In the genomic region with DNA sequence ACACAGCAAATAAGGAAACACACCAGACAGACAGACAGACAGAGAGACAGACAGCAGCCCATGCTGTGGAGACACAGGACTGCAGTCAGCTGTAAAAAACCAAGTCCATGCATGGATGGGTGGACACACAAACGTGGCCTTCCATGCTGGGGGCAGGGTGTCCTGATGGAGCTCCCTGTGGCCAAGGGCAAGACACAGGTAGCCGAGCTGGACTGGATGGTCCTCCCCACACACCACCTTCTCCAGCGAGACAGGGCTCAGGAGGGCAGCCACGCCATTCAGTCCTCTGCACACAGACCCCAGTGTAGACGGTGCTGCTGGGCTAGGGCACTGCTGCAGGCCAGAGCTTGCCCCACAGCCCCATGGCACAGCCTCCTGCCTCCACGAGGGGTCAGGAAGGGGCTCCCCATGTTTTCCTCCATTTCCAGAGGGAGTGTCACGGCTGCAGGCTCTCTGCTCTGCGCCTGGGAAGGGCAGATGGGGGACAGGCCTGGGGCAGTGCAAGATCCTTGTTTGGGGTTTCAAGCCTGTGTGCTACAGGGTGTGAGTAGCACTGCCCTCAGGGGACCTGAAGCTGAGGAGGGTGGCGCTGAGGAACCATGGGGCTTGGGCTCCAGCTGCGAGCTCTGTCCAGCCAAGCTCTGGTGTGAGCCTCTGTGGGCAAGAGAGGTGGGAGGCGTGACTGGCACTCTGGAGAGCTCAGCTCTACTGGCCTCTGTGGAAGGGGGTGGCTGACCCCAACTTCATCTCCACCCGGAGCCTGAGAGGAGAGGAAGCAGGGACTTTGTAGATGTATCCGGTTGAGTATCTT, we compare ENCODE assay signal across 1 cellular context.
TF ChIP-seq lines count a peak whose summit lies in the region.

No MANE protein-coding gene starts in this region.

TF ChIP-seq in SK-N-SH, 30 proteins besides CTCF, POLR2A, EP300 and RAD21 (continued from another document):
- TF ChIP-seq, protein P1, sequence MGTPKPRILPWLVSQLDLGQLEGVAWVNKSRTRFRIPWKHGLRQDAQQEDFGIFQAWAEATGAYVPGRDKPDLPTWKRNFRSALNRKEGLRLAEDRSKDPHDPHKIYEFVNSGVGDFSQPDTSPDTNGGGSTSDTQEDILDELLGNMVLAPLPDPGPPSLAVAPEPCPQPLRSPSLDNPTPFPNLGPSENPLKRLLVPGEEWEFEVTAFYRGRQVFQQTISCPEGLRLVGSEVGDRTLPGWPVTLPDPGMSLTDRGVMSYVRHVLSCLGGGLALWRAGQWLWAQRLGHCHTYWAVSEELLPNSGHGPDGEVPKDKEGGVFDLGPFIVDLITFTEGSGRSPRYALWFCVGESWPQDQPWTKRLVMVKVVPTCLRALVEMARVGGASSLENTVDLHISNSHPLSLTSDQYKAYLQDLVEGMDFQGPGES (IDR thresholded peaks at IDR 0.05; ENCODE audit: low read depth, low read length): no peak
- TF ChIP-seq YY1 (IDR thresholded peaks at IDR 0.05; ENCODE audit: low read depth): no peak
- TF ChIP-seq MEF2A (IDR thresholded peaks at IDR 0.05; ENCODE audit: borderline replicate concordance, low read depth): no peak
- no peak for TF ChIP-seq ZBTB33 (IDR thresholded peaks at IDR 0.05; ENCODE audit: borderline replicate concordance, low read depth)
- TF ChIP-seq, protein P2, sequence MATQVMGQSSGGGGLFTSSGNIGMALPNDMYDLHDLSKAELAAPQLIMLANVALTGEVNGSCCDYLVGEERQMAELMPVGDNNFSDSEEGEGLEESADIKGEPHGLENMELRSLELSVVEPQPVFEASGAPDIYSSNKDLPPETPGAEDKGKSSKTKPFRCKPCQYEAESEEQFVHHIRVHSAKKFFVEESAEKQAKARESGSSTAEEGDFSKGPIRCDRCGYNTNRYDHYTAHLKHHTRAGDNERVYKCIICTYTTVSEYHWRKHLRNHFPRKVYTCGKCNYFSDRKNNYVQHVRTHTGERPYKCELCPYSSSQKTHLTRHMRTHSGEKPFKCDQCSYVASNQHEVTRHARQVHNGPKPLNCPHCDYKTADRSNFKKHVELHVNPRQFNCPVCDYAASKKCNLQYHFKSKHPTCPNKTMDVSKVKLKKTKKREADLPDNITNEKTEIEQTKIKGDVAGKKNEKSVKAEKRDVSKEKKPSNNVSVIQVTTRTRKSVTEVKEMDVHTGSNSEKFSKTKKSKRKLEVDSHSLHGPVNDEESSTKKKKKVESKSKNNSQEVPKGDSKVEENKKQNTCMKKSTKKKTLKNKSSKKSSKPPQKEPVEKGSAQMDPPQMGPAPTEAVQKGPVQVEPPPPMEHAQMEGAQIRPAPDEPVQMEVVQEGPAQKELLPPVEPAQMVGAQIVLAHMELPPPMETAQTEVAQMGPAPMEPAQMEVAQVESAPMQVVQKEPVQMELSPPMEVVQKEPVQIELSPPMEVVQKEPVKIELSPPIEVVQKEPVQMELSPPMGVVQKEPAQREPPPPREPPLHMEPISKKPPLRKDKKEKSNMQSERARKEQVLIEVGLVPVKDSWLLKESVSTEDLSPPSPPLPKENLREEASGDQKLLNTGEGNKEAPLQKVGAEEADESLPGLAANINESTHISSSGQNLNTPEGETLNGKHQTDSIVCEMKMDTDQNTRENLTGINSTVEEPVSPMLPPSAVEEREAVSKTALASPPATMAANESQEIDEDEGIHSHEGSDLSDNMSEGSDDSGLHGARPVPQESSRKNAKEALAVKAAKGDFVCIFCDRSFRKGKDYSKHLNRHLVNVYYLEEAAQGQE (IDR thresholded peaks at IDR 0.05; ENCODE audit: low read depth, low read length): no peak
- TF ChIP-seq POLR2AphosphoS5 (IDR thresholded peaks at IDR 0.05; ENCODE audit: low read depth, low read length): no peak
- TF ChIP-seq, protein P3, sequence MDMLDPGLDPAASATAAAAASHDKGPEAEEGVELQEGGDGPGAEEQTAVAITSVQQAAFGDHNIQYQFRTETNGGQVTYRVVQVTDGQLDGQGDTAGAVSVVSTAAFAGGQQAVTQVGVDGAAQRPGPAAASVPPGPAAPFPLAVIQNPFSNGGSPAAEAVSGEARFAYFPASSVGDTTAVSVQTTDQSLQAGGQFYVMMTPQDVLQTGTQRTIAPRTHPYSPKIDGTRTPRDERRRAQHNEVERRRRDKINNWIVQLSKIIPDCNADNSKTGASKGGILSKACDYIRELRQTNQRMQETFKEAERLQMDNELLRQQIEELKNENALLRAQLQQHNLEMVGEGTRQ (IDR thresholded peaks at IDR 0.05; ENCODE audit: borderline replicate concordance, low read depth, low read length): no peak
